ENCODE assay signal across 2 cellular contexts in the genomic region with DNA sequence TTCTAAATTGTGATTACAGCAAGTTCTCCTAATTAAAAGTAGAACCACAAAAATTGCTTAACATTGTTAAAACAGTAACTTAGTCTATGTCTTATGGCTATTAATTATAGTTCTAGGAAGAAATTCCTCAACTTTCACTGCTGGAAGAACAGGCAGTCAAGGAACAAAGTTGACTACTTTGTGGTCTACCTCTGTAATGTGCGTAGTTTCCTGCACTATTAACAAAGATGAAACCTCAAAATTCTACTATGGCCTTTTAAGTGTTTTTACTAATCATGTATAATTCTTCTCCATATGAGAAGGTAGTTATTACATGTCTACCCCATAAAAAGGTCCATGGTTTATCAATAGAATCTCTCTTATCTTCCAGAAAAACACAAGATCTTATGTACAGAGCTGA.
TF ChIP-seq lines count a peak whose summit lies in the region.

No MANE protein-coding gene starts in this region.

TF ChIP-seq in SK-N-SH, 30 proteins besides CTCF, POLR2A, EP300 and RAD21 (continued from another document):
- TF ChIP-seq NFIC (IDR thresholded peaks at IDR 0.05; ENCODE audit: borderline replicate concordance) (no peak), USF1 (IDR thresholded peaks at IDR 0.05; ENCODE audit: borderline replicate concordance, low read depth) (no peak), PBX3 (IDR thresholded peaks at IDR 0.05) (no peak), SMC3 (IDR thresholded peaks at IDR 0.05; ENCODE audit: low read depth, low read length) (no peak), IRF3 (IDR thresholded peaks at IDR 0.05; ENCODE audit: low read depth, low read length) (no peak), FOSL2 (IDR thresholded peaks at IDR 0.05; ENCODE audit: borderline replicate concordance, low read depth) (no peak), MEF2A (IDR thresholded peaks at IDR 0.05; ENCODE audit: borderline replicate concordance, low read depth) (no peak), YY1 (IDR thresholded peaks at IDR 0.05; ENCODE audit: low read depth) (no peak), GATA2 (CRISPR knock-in tag; IDR thresholded peaks at IDR 0.05) (no peak), RFX5 (IDR thresholded peaks at IDR 0.05; ENCODE audit: low read length) (no peak), ELF1 (IDR thresholded peaks at IDR 0.05) (no peak)
- TF ChIP-seq, protein P1, sequence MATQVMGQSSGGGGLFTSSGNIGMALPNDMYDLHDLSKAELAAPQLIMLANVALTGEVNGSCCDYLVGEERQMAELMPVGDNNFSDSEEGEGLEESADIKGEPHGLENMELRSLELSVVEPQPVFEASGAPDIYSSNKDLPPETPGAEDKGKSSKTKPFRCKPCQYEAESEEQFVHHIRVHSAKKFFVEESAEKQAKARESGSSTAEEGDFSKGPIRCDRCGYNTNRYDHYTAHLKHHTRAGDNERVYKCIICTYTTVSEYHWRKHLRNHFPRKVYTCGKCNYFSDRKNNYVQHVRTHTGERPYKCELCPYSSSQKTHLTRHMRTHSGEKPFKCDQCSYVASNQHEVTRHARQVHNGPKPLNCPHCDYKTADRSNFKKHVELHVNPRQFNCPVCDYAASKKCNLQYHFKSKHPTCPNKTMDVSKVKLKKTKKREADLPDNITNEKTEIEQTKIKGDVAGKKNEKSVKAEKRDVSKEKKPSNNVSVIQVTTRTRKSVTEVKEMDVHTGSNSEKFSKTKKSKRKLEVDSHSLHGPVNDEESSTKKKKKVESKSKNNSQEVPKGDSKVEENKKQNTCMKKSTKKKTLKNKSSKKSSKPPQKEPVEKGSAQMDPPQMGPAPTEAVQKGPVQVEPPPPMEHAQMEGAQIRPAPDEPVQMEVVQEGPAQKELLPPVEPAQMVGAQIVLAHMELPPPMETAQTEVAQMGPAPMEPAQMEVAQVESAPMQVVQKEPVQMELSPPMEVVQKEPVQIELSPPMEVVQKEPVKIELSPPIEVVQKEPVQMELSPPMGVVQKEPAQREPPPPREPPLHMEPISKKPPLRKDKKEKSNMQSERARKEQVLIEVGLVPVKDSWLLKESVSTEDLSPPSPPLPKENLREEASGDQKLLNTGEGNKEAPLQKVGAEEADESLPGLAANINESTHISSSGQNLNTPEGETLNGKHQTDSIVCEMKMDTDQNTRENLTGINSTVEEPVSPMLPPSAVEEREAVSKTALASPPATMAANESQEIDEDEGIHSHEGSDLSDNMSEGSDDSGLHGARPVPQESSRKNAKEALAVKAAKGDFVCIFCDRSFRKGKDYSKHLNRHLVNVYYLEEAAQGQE (IDR thresholded peaks at IDR 0.05; ENCODE audit: low read depth, low read length) = no peak

TF ChIP-seq in SK-N-SH treated with all-trans-retinoic acid at 6 μM for 48 hours, 23 proteins besides CTCF, POLR2A, EP300 and RAD21 (continued from another document):
- TF ChIP-seq, protein P2, sequence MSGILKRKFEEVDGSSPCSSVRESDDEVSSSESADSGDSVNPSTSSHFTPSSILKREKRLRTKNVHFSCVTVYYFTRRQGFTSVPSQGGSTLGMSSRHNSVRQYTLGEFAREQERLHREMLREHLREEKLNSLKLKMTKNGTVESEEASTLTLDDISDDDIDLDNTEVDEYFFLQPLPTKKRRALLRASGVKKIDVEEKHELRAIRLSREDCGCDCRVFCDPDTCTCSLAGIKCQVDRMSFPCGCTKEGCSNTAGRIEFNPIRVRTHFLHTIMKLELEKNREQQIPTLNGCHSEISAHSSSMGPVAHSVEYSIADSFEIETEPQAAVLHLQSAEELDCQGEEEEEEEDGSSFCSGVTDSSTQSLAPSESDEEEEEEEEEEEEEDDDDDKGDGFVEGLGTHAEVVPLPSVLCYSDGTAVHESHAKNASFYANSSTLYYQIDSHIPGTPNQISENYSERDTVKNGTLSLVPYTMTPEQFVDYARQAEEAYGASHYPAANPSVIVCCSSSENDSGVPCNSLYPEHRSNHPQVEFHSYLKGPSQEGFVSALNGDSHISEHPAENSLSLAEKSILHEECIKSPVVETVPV (CRISPR knock-in tag; IDR thresholded peaks at IDR 0.05) = no peak
- TF ChIP-seq TCF4 (CRISPR knock-in tag; IDR thresholded peaks at IDR 0.05; ENCODE audit: borderline replicate concordance) (no peak), ZC3H10 (CRISPR knock-in tag; IDR thresholded peaks at IDR 0.05) (no peak), ZNF70 (CRISPR knock-in tag; IDR thresholded peaks at IDR 0.05) (no peak), ESRRG (CRISPR knock-in tag; IDR thresholded peaks at IDR 0.05) (no peak), CREB5 (CRISPR knock-in tag; IDR thresholded peaks at IDR 0.05; ENCODE audit: low read depth) (no peak), ARNTL (CRISPR knock-in tag; IDR thresholded peaks at IDR 0.05; ENCODE audit: borderline replicate concordance, low read depth) (no peak)
- TF ChIP-seq, protein P3, sequence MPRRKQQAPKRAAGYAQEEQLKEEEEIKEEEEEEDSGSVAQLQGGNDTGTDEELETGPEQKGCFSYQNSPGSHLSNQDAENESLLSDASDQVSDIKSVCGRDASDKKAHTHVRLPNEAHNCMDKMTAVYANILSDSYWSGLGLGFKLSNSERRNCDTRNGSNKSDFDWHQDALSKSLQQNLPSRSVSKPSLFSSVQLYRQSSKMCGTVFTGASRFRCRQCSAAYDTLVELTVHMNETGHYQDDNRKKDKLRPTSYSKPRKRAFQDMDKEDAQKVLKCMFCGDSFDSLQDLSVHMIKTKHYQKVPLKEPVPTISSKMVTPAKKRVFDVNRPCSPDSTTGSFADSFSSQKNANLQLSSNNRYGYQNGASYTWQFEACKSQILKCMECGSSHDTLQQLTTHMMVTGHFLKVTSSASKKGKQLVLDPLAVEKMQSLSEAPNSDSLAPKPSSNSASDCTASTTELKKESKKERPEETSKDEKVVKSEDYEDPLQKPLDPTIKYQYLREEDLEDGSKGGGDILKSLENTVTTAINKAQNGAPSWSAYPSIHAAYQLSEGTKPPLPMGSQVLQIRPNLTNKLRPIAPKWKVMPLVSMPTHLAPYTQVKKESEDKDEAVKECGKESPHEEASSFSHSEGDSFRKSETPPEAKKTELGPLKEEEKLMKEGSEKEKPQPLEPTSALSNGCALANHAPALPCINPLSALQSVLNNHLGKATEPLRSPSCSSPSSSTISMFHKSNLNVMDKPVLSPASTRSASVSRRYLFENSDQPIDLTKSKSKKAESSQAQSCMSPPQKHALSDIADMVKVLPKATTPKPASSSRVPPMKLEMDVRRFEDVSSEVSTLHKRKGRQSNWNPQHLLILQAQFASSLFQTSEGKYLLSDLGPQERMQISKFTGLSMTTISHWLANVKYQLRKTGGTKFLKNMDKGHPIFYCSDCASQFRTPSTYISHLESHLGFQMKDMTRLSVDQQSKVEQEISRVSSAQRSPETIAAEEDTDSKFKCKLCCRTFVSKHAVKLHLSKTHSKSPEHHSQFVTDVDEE (CRISPR knock-in tag; IDR thresholded peaks at IDR 0.05) = no peak
